Comparison of ENCODE assay signal across 32 cellular contexts in genomic region chr15:88792342-88793282, GRCh38. TPM values are rescaled to one million over a fixed set of nuclear protein-coding genes. Genes with fewer than 3 reads are reported as not detected.
DNase-seq lines count a peak whose midpoint lies in the region; ATAC-seq and TF ChIP-seq lines count a peak whose summit lies in the region.
"Had no signal": no experiment of that assay in that cellular context is flagged by ENCODE, and none has a peak within 500 bp of the region (broad histone marks: within the 10 kb centered on the region; RNA-seq: fewer than 3 reads in every experiment).

No MANE protein-coding gene starts in this region.

- H3K18ac ChIP-seq in trophoblast cell (ENCODE audit: low read length), result no peak overlapping the region

- H3K27me3 ChIP-seq in GM23338 (ENCODE audit: insufficient read depth) (peaks cover 7% of the 10 kb centered on the region; the same call in 1 of the 2 replicates), iPS-20b (ENCODE audit: insufficient read depth, low read length) (peaks cover 23% of the 10 kb centered on the region), trophoblast cell (ENCODE audit: insufficient read depth, low read length) (no peaks in the 10 kb centered on the region), HAP-1 (ENCODE audit: low read depth) (peaks cover 46% of the 10 kb centered on the region), SJCRH30 (peaks cover 8% of the 10 kb centered on the region)
- H3K27me3 ChIP-seq: BLaER1 had no signal

- no peak overlapping the region for H4K91ac ChIP-seq in trophoblast cell (ENCODE audit: low read depth, low read length)

- WGBS in trophoblast cell (ENCODE audit: extremely low coverage, insufficient coverage, insufficient read length), result no CpG with 5 or more reads among the region's 22 CpGs

- H3K4me2 ChIP-seq in GM23338 (peak overlapping the region; percentile 71), trophoblast cell (ENCODE audit: low read length) (no peak overlapping the region)
- H3K4me2 ChIP-seq: BLaER1, SK-N-SH had no signal

- peaks cover 13% of the 10 kb centered on the region for H3K27me3 Mint-ChIP-seq in GM23338 (ENCODE audit: insufficient read depth, low read depth, poor library complexity)

- no peaks in the 10 kb centered on the region for H3K9me3 Mint-ChIP-seq in GM23338
- H3K9me3 Mint-ChIP-seq: activated naive CD4-positive, alpha-beta T cell treated with anti-CD3 and anti-CD28 coated beads for 36 hours; activated T-cell treated with anti-CD3 and anti-CD28 coated beads, Interleukin-2, amount 50 U/mL, for 72 hours; T-helper 1 cell treated with Interleukin-12 subunit alpha and Interleukin-12 subunit beta and Interleukin-4 antibody, amounts not matched to agents 30 μg/mL and 1 μg/mL, for 36 hours had no signal

- no peak overlapping the region for H2BK5ac ChIP-seq in trophoblast cell (ENCODE audit: low read depth, low read length, poor library complexity)

- H3K4me1 Mint-ChIP-seq in GM23338, result peaks cover 22% of the 10 kb centered on the region
- H3K4me1 Mint-ChIP-seq: activated CD8-positive, alpha-beta memory T cell treated with anti-CD3 and anti-CD28 coated beads, Interleukin-2, amount 10 ng/mL, durations not matched to agents 7 days and 5 days; neural crest cell had no signal

- H3K9me3 ChIP-seq in iPS-20b (ENCODE audit: insufficient read depth, low read depth, low read length) (no peaks in the 10 kb centered on the region), trophoblast cell (ENCODE audit: insufficient read depth, low read depth, low read length) (peaks cover 5% of the 10 kb centered on the region), HAP-1 (no peaks in the 10 kb centered on the region), SJCRH30 (replicated peaks) (no peaks in the 10 kb centered on the region)
- H3K9me3 ChIP-seq: BLaER1, esophagus muscularis mucosa, pancreas, SK-N-SH, transverse colon had no signal

- H3K4me3 Mint-ChIP-seq in GM23338, result peak overlapping the region; percentile 11; the same call in 2 of the 3 replicates
- H3K4me3 Mint-ChIP-seq: activated CD8-positive, alpha-beta memory T cell treated with anti-CD3 and anti-CD28 coated beads, Interleukin-2, amount 10 ng/mL, durations not matched to agents 7 days and 5 days; activated naive CD4-positive, alpha-beta T cell treated with anti-CD3 and anti-CD28 coated beads for 36 hours; activated T-cell treated with anti-CD3 and anti-CD28 coated beads, Interleukin-2, amount 50 U/mL, for 72 hours; neural crest cell; T-helper 1 cell treated with Interleukin-12 subunit alpha and Interleukin-12 subunit beta and Interleukin-4 antibody, amounts not matched to agents 30 μg/mL and 1 μg/mL, for 36 hours had no signal

- no peak overlapping the region for H2BK12ac ChIP-seq in trophoblast cell (ENCODE audit: low read length)

- peak overlapping the region; percentile 77; the same call in 1 of the 2 replicates for H2AFZ ChIP-seq in GM23338
- H2AFZ ChIP-seq in trophoblast cell (ENCODE audit: insufficient read depth, low read length, poor library complexity), result no peak overlapping the region

- in situ Hi-C loops in SK-MEL-5 (cut with HindIII; ENCODE audit: low pct_unique_long_range_greater_than_20kb, low sequenced_read_pairs), result no loop called here
- in situ Hi-C loops in HAP-1 (cut with MboI; ENCODE audit: low sequenced_read_pairs), result no loop called here

- no peak overlapping the region for H2BK120ac ChIP-seq in trophoblast cell (ENCODE audit: insufficient read depth, low read length, poor library complexity)

- H3K4me3 ChIP-seq in GM23338 (peak overlapping the region; percentile 26), iPS-20b (ENCODE audit: low read length) (peak overlapping the region; percentile 11; the same call in 1 of the 2 replicates), trophoblast cell (ENCODE audit: low read depth, low read length) (peak overlapping the region; percentile 10), HAP-1 (no peak overlapping the region), SJCRH30 (no peak overlapping the region)
- H3K4me3 ChIP-seq: BLaER1, esophagus muscularis mucosa, lung, pancreas, transverse colon had no signal

- H3K79me2 ChIP-seq in GM23338 (replicated peaks; ENCODE audit: insufficient read depth) (no peaks in the 10 kb centered on the region), trophoblast cell (ENCODE audit: control insufficient read depth, insufficient read depth, low read length, poor library complexity) (no peaks in the 10 kb centered on the region)

- H3K4ac ChIP-seq in trophoblast cell (ENCODE audit: low read depth, low read length), result no peak overlapping the region

- no peak overlapping the region for H4K12ac ChIP-seq in trophoblast cell (ENCODE audit: low read depth, low read length)

- 0 out of 2 replicates have a peak, but pooled peaks cover 7% of the 10 kb centered on the region for H3K9me2 ChIP-seq in GM23338 (ENCODE audit: insufficient read depth)
- H3K9me2 ChIP-seq: SK-N-SH had no signal

- H3K36me3 ChIP-seq in GM23338 (ENCODE audit: insufficient read depth) (no peaks in the 10 kb centered on the region), iPS-20b (ENCODE audit: insufficient read depth, low read depth, low read length) (no peaks in the 10 kb centered on the region), trophoblast cell (ENCODE audit: control insufficient read depth in 1 of 2, insufficient read depth in 2 of 2, low read length in 2 of 2) (no peaks in the 10 kb centered on the region), HAP-1 (replicated peaks) (no peaks in the 10 kb centered on the region), SJCRH30 (no peaks in the 10 kb centered on the region)
- H3K36me3 ChIP-seq: BLaER1, esophagus muscularis mucosa, pancreas, transverse colon had no signal

- H4K20me1 ChIP-seq in GM23338 (replicated peaks; ENCODE audit: insufficient read depth), result no peaks in the 10 kb centered on the region
- H4K20me1 ChIP-seq: BLaER1 had no signal

- no peak overlapping the region for H4K8ac ChIP-seq in trophoblast cell (ENCODE audit: low read depth, low read length)

- H3K27ac Mint-ChIP-seq in GM23338, result no peak overlapping the region
- H3K27ac Mint-ChIP-seq: activated CD8-positive, alpha-beta memory T cell treated with anti-CD3 and anti-CD28 coated beads, Interleukin-2, amount 10 ng/mL, durations not matched to agents 7 days and 5 days; activated naive CD4-positive, alpha-beta T cell treated with anti-CD3 and anti-CD28 coated beads for 36 hours; activated T-cell treated with anti-CD3 and anti-CD28 coated beads, Interleukin-2, amount 50 U/mL, for 72 hours; T-helper 1 cell treated with Interleukin-12 subunit alpha and Interleukin-12 subunit beta and Interleukin-4 antibody, amounts not matched to agents 30 μg/mL and 1 μg/mL, for 36 hours had no signal

- H3K36me3 Mint-ChIP-seq in GM23338 (ENCODE audit: low read depth), result no peaks in the 10 kb centered on the region
- H3K36me3 Mint-ChIP-seq: activated CD8-positive, alpha-beta memory T cell treated with anti-CD3 and anti-CD28 coated beads, Interleukin-2, amount 10 ng/mL, durations not matched to agents 7 days and 5 days had no signal

- no peak overlapping the region for H3K23ac ChIP-seq in trophoblast cell (ENCODE audit: low read length)

- H3F3A ChIP-seq in GM23338 (replicated peaks; ENCODE audit: low read depth), result no peaks in the 10 kb centered on the region

- H2AK5ac ChIP-seq in trophoblast cell (ENCODE audit: low read length), result no peak overlapping the region

- H3K14ac ChIP-seq in trophoblast cell (ENCODE audit: low read length), result no peak overlapping the region

- ATAC-seq in GM23338, result peak; percentile 77
- ATAC-seq: activated CD8-positive, alpha-beta memory T cell treated with anti-CD3 and anti-CD28 coated beads, Interleukin-2, amount 10 ng/mL, durations not matched to agents 7 days and 5 days; activated T-cell treated with anti-CD3 and anti-CD28 coated beads, Interleukin-2, amount 50 U/mL, for 72 hours; pancreas; right cardiac atrium had no signal

- H3K27ac ChIP-seq in GM23338 (ENCODE audit: low read depth) (no peak overlapping the region), iPS-20b (ENCODE audit: low read length) (no peak overlapping the region), trophoblast cell (ENCODE audit: low read depth, low read length) (no peak overlapping the region), SJCRH30 (no peak overlapping the region)
- H3K27ac ChIP-seq: BLaER1, esophagus muscularis mucosa, foreskin keratinocyte, pancreas, transverse colon had no signal

- H3K4me1 ChIP-seq in GM23338 (ENCODE audit: insufficient read depth) (peaks cover 21% of the 10 kb centered on the region), iPS-20b (ENCODE audit: insufficient read depth, low read length) (peaks cover 10% of the 10 kb centered on the region; the same call in 1 of the 2 replicates), trophoblast cell (ENCODE audit: control insufficient read depth in 1 of 2, insufficient read depth in 2 of 2, low read length in 2 of 2) (no peaks in the 10 kb centered on the region), HAP-1 (no peaks in the 10 kb centered on the region), SJCRH30 (peaks cover 16% of the 10 kb centered on the region)
- H3K4me1 ChIP-seq: BLaER1, esophagus muscularis mucosa, pancreas, transverse colon had no signal

- H3K9ac ChIP-seq in iPS-20b (ENCODE audit: low read depth, low read length) (no peak overlapping the region), trophoblast cell (ENCODE audit: low read length) (no peak overlapping the region)
- H3K9ac ChIP-seq: BLaER1, SK-N-SH had no signal

- DNase-seq in GM23338 (ENCODE audit: low spot score) (peak; percentile 80), SK-MEL-5 (ENCODE audit: low read depth, low spot score) (peak; percentile 26), trophoblast cell (no peak), GM10266 (ENCODE audit: extremely low spot score) (no peak), HAP-1 (ENCODE audit: low spot score in 2 of 2) (no peak), SJCRH30 (no peak), HK-2 (ENCODE audit: unreplicated experiment) (no peak)
- DNase-seq: activated CD4-positive, CD25-positive, alpha-beta regulatory T cell; activated CD8-positive, alpha-beta memory T cell treated with anti-CD3 and anti-CD28 coated beads, Interleukin-2, amount 10 ng/mL, durations not matched to agents 7 days and 5 days; activated naive CD4-positive, alpha-beta T cell treated with anti-CD3 and anti-CD28 coated beads for 36 hours; activated T-cell treated with anti-CD3 and anti-CD28 coated beads, Interleukin-2, amount 50 U/mL, for 72 hours; DMS53; head of caudate nucleus; kidney glomerular epithelial cell; NCI-H1092; NCI-H1694 treated with DMSO at 0.1 percent for 48 hours; NCI-H446 treated with DMSO at 0.1 percent for 48 hours; NCI-H82; pancreas; right cardiac atrium; SK-N-SH; stimulated activated CD4-positive, alpha-beta T cell treated with anti-CD3 and anti-CD28 coated beads, Interleukin-4, amount 100 ng/mL, for 4 hours; transverse colon had no signal

- no peak for TF ChIP-seq CTCF in GM23338 (conservative IDR thresholded peaks at IDR 0.05; ENCODE audit: low read depth in 2 of 2)
- TF ChIP-seq CTCF in GM10266 (IDR thresholded peaks at IDR 0.05; ENCODE audit: control insufficient read depth, insufficient read depth, low read depth, missing control alignments), result no peak

- no peaks in the 10 kb centered on the region for H3K79me1 ChIP-seq in trophoblast cell (ENCODE audit: low read length)

RNA-seq across cellular contexts. Expression of gene ACAN, which starts 10.6 kb away (rescaled TPM):
- 4.5 and 4.9 TPM in 2 replicates for total RNA-seq in GM23338 (2014; rRNA removed; shearing (Covaris generic))
- polyA plus RNA-seq in GM23338 (2016; fragmentation: Nextera tagmentation; extraction: Ambion mirVana), result 1.5 and 2.5 TPM in 2 replicates
- total RNA-seq in SK-MEL-5 (2014; rRNA removed; shearing (Covaris generic)), result 0.77 and 1.6 TPM in 2 replicates
- 4.8 and 7.0 TPM in 2 replicates for polyA plus RNA-seq in SK-MEL-5 (2015; cell fraction: cytosol; rRNA removed)
- polyA plus RNA-seq in SK-MEL-5 (2015; cell fraction: nucleus; rRNA removed), result 2.4 and 2.7 TPM in 2 replicates
- polyA plus RNA-seq in trophoblast cell (2013), result 28.9 and 30.8 TPM in 2 replicates
- total RNA-seq in SJCRH30 (2014; rRNA removed; shearing (Covaris generic)), result not detected in 2 replicates
- total RNA-seq: activated CD8-positive, alpha-beta memory T cell treated with anti-CD3 and anti-CD28 coated beads, Interleukin-2, amount 10 ng/mL, durations not matched to agents 7 days and 5 days; activated naive CD4-positive, alpha-beta T cell treated with anti-CD3 and anti-CD28 coated beads for 36 hours; activated T-cell treated with anti-CD3 and anti-CD28 coated beads, Interleukin-2, amount 50 U/mL, for 72 hours; dermis microvascular lymphatic vessel endothelial cell; foreskin keratinocyte; subcutaneous adipose tissue had no signal
- polyA plus RNA-seq: SK-N-SH had no signal

Comparison
In these comparisons a context has a peak if more than half of its experiments do, and no peak if none do; other contexts are left out.
1. DNase-seq: peak in GM23338 (single experiment) and SK-MEL-5 (single experiment); none in trophoblast cell (0 of 2), GM10266 (single experiment), HAP-1 (0 of 2), SJCRH30 (0 of 2) and HK-2 (single experiment).
2. H3K4me3 ChIP-seq: peak in GM23338 (single experiment), iPS-20b (single experiment) and trophoblast cell (single experiment); none in HAP-1 (single experiment) and SJCRH30 (single experiment).